Comparison of ENCODE assay signal across 17 cellular contexts in genomic region chr12:68823711-68824110, GRCh38. TPM values are rescaled to one million over a fixed set of nuclear protein-coding genes. Genes with fewer than 3 reads are reported as not detected.
DNase-seq lines count a peak whose midpoint lies in the region; ATAC-seq, FAIRE-seq and TF ChIP-seq lines count a peak whose summit lies in the region.
"Had no signal": no experiment of that assay in that cellular context is flagged by ENCODE, and none has a peak within 500 bp of the region (broad histone marks: within the 10 kb centered on the region; RNA-seq: fewer than 3 reads in every experiment).

No MANE protein-coding gene starts in this region.

- POLR2A ChIA-PET in K562 (lab: Yijun Ruan, JAX), result interaction anchor here (0.6 to 1.0 kb wide), 4 partner anchors 9 to 333 kb away, joined by 3 to 4 read pairs (median 3); no protein-coding TSS in a partner anchor

- ATAC-seq in K562 (no peak), GM18868 (IDR thresholded peaks at IDR 0.05; ENCODE audit: unreplicated experiment) (no peak)
- ATAC-seq: pancreas; stimulated activated memory B cell treated with anti-CD40 and anti-IgM and Interleukin-4, amounts not matched to agents 10 μg/mL and 1 μg/mL and 100 μg/mL, for 72 hours; upper lobe of right lung had no signal

- no peak for TF ChIP-seq RAD21 in K562 (CRISPR knock-in tag; conservative IDR thresholded peaks at IDR 0.05 in 1 of 2, IDR thresholded peaks at IDR 0.05 in 1 of 2)

- H3F3A ChIP-seq in GM23248 (ENCODE audit: insufficient read depth), result peaks cover 91% of the 10 kb centered on the region

- intact Hi-C loops in activated CD4-positive, alpha-beta T cell treated with anti-CD3 and anti-CD28 coated beads, Interleukin-2, amount 10 ng/mL, durations not matched to agents 24 days and 14 days (cut with micrococcal nuclease), result no loop called here
- intact Hi-C loops in K562 (cut with micrococcal nuclease), result no loop called here
- intact Hi-C loops in uterus (cut with DNase I; ENCODE audit: low total_unique reads), result no loop called here

- no peaks in the 10 kb centered on the region for H3K27me3 Mint-ChIP-seq in activated CD4-positive, alpha-beta T cell treated with anti-CD3 and anti-CD28 coated beads, Interleukin-2, amount 10 ng/mL, durations not matched to agents 24 days and 14 days
- H3K27me3 Mint-ChIP-seq: stimulated activated memory B cell treated with anti-CD40 and anti-IgM and Interleukin-4, amounts not matched to agents 10 μg/mL and 1 μg/mL and 100 μg/mL, for 72 hours had no signal

- H3K4me2 ChIP-seq in GM23248 (ENCODE audit: unreplicated experiment) (no peak overlapping the region), K562 (ENCODE audit: insufficient read depth, low read length) (no peak overlapping the region)

- no peaks in the 10 kb centered on the region for H3K9me1 ChIP-seq in K562 (ENCODE audit: control insufficient read depth, insufficient read depth, low read length)

- TF ChIP-seq EP300 in K562 (IDR thresholded peaks at IDR 0.05; ENCODE audit: low read length), result no peak

- 77% methylated on average over 3 of the region's 3 CpGs for WGBS in GM23248 (ENCODE audit: low coverage in 1 of 2, low lambda C conversion rate in 2 of 2, missing lambda C conversion rate in 2 of 2), 2 experiments
- WGBS in K562 (ENCODE audit: insufficient coverage, low coverage, missing lambda C conversion rate), result 75% methylated on average over 3 of the region's 3 CpGs
- 88 to 100% methylated on average over 2 of the region's 3 CpGs for WGBS in mesodermal cell (ENCODE audit: insufficient coverage in 2 of 2), 2 experiments

- peaks cover 70% of the 10 kb centered on the region for H3K36me3 Mint-ChIP-seq in activated CD4-positive, alpha-beta T cell treated with anti-CD3 and anti-CD28 coated beads, Interleukin-2, amount 10 ng/mL, durations not matched to agents 24 days and 14 days (ENCODE audit: low read depth)

- H4K20me1 ChIP-seq in GM23248 (ENCODE audit: insufficient read depth) (0 out of 2 replicates have a peak, but pooled peaks cover 11% of the 10 kb centered on the region), K562 (replicated peaks; ENCODE audit: control insufficient read depth, insufficient read depth, low read length) (no peaks in the 10 kb centered on the region)

- peaks cover 28% of the 10 kb centered on the region for H3K4me1 Mint-ChIP-seq in activated CD4-positive, alpha-beta T cell treated with anti-CD3 and anti-CD28 coated beads, Interleukin-2, amount 10 ng/mL, durations not matched to agents 24 days and 14 days

- H3K36me3 ChIP-seq in GM23248 (ENCODE audit: low read depth), result peaks cover 96% of the 10 kb centered on the region
- peaks cover 92% of the 10 kb centered on the region for H3K36me3 ChIP-seq in K562 (ENCODE audit: control insufficient read depth, insufficient read depth, low read length)
- peaks cover 80% of the 10 kb centered on the region for H3K36me3 ChIP-seq in mesodermal cell (ENCODE audit: control insufficient read depth, insufficient read depth, low read length)
- H3K36me3 ChIP-seq in uterus, result peaks cover 0 to 2% of the 10 kb centered on the region in 2 donors

- no peak overlapping the region for H3K27ac Mint-ChIP-seq in activated CD4-positive, alpha-beta T cell treated with anti-CD3 and anti-CD28 coated beads, Interleukin-2, amount 10 ng/mL, durations not matched to agents 24 days and 14 days
- H3K27ac Mint-ChIP-seq: stimulated activated memory B cell treated with anti-CD40 and anti-IgM and Interleukin-4, amounts not matched to agents 10 μg/mL and 1 μg/mL and 100 μg/mL, for 72 hours had no signal

- H3K27ac ChIP-seq in GM23248, result peak overlapping the region; percentile 7; the same call in 1 of the 2 replicates
- no peak overlapping the region for H3K27ac ChIP-seq in K562 (ENCODE audit: extremely low read depth, low read depth, low read length)
- peak overlapping the region; percentile 33 for H3K27ac ChIP-seq in mesodermal cell (ENCODE audit: low read depth, low read length, severe bottlenecking)
- H3K27ac ChIP-seq in uterus, result no peak overlapping the region
- H3K27ac ChIP-seq: pancreas, spleen, upper lobe of right lung had no signal

- no peaks in the 10 kb centered on the region for H3K9me3 ChIP-seq in GM23248 (ENCODE audit: low read depth)
- no peaks in the 10 kb centered on the region for H3K9me3 ChIP-seq in K562 (replicated peaks; ENCODE audit: control insufficient read depth, insufficient read depth, low read depth, low read length)
- no peaks in the 10 kb centered on the region for H3K9me3 ChIP-seq in mesodermal cell (ENCODE audit: control insufficient read depth, low read length)
- H3K9me3 ChIP-seq in uterus, result no peaks in the 10 kb centered on the region
- H3K9me3 ChIP-seq: MG63, pancreas, spleen, upper lobe of right lung had no signal

- H3K9me3 Mint-ChIP-seq in activated CD4-positive, alpha-beta T cell treated with anti-CD3 and anti-CD28 coated beads, Interleukin-2, amount 10 ng/mL, durations not matched to agents 24 days and 14 days, result no peaks in the 10 kb centered on the region
- H3K9me3 Mint-ChIP-seq: stimulated activated memory B cell treated with anti-CD40 and anti-IgM and Interleukin-4, amounts not matched to agents 10 μg/mL and 1 μg/mL and 100 μg/mL, for 72 hours had no signal

- H3K27me3 ChIP-seq in GM23248 (replicated peaks; ENCODE audit: insufficient read depth) (no peaks in the 10 kb centered on the region), K562 (ENCODE audit: control insufficient read depth in 2 of 2, insufficient read depth in 2 of 2, low read length in 2 of 2) (no peaks in the 10 kb centered on the region), uterus (no peaks in the 10 kb centered on the region)
- H3K27me3 ChIP-seq: MG63, pancreas, spleen, upper lobe of right lung had no signal

- no peak for TF ChIP-seq CTCF in K562 (IDR thresholded peaks at IDR 0.05 in 2 of 3, conservative IDR thresholded peaks at IDR 0.05 in 1 of 3; ENCODE audit: insufficient read depth in 2 of 3, low read depth in 1 of 3, low read length in 3 of 3)
- no peak for TF ChIP-seq CTCF in uterus (IDR thresholded peaks at IDR 0.05)

- H3K9ac ChIP-seq in GM23248 (no peak overlapping the region), K562 (ENCODE audit: insufficient read depth in 1 of 2, low read depth in 2 of 2, low read length in 2 of 2) (no peak overlapping the region)

- CTCF ChIA-PET in K562 (lab: Yijun Ruan, JAX; ENCODE audit: low intra/inter-chr PET ratio), result no interaction called here

- in situ Hi-C loops in GM23248 (cut with MboI) (no loop called here), K562 (cut with MboI) (no loop called here)

- FAIRE-seq in K562 (lab: Jason Lieb, UNC), result peak; percentile 26
- FAIRE-seq: H1, pancreas had no signal

- H3K4me1 ChIP-seq in GM23248 (ENCODE audit: insufficient read depth) (peaks cover 15% of the 10 kb centered on the region; the same call in 1 of the 2 replicates), K562 (replicated peaks in 1 of 2; ENCODE audit: control insufficient read depth in 2 of 2, insufficient read depth in 2 of 2, low read length in 2 of 2) (no peaks in the 10 kb centered on the region), mesodermal cell (ENCODE audit: control insufficient read depth, insufficient read depth, low read length, poor library complexity, severe bottlenecking) (peaks cover 4% of the 10 kb centered on the region), uterus (no peaks in the 10 kb centered on the region)
- H3K4me1 ChIP-seq: pancreas, upper lobe of right lung had no signal

- H3K4me3 Mint-ChIP-seq in activated CD4-positive, alpha-beta T cell treated with anti-CD3 and anti-CD28 coated beads, Interleukin-2, amount 10 ng/mL, durations not matched to agents 24 days and 14 days, result peak overlapping the region; percentile 10
- H3K4me3 Mint-ChIP-seq: stimulated activated memory B cell treated with anti-CD40 and anti-IgM and Interleukin-4, amounts not matched to agents 10 μg/mL and 1 μg/mL and 100 μg/mL, for 72 hours had no signal

- TF ChIP-seq POLR2A in K562 (conservative IDR thresholded peaks at IDR 0.05), result no peak
- no peak for TF ChIP-seq POLR2A in uterus (IDR thresholded peaks at IDR 0.05)

- no peaks in the 10 kb centered on the region for H3K9me2 ChIP-seq in GM23248 (ENCODE audit: insufficient read depth)

- H3K79me2 ChIP-seq in GM23248 (ENCODE audit: insufficient read depth), result peaks cover 98% of the 10 kb centered on the region
- H3K79me2 ChIP-seq in K562 (ENCODE audit: control insufficient read depth, insufficient read depth, low read length), result peaks cover 22% of the 10 kb centered on the region; the same call in 2 of the 3 replicates

- BruUV-seq in K562 (replicated peaks; lab: Mats Ljungman, UMichigan), result no TSS peak

- no peak overlapping the region for H2AFZ ChIP-seq in GM23248
- H2AFZ ChIP-seq in K562 (ENCODE audit: low read depth, low read length), result no peak overlapping the region

- H3K4me3 ChIP-seq in GM23248 (no peak overlapping the region), K562 (no peak overlapping the region), mesodermal cell (ENCODE audit: extremely low read depth, insufficient read depth, low read length, poor library complexity, severe bottlenecking) (no peak overlapping the region), uterus (no peak overlapping the region)
- H3K4me3 ChIP-seq: MG63, pancreas, spleen, upper lobe of right lung had no signal

- peak; percentile 45 for DNase-seq in activated CD4-positive, alpha-beta T cell treated with anti-CD3 and anti-CD28 coated beads, Interleukin-2, amount 10 ng/mL, durations not matched to agents 24 days and 14 days
- DNase-seq in activated CD4-positive, alpha-beta T cell treated with anti-CD3 and anti-CD28 coated beads for 1 hour, result no peak
- DNase-seq in GM23248, result no peak
- no peak for DNase-seq in K562 (ENCODE audit: extremely low read depth in 1 of 4, low spot score in 3 of 4)
- DNase-seq in uterus, result no peak
- DNase-seq in NCI-H446 (lab: John Stamatoyannopoulos, UW), result no peak
- DNase-seq: activated naive CD4-positive, alpha-beta T cell treated with anti-CD3 and anti-CD28 coated beads, Interleukin-2, amount 50 U/mL, for 16 hours; MG63; NCI-H1694; NCI-H510A treated with DMSO at 0.1 percent for 48 hours; pancreas; spleen; upper lobe of right lung had no signal

RNA-seq across cellular contexts. Expression of gene MDM2, which starts 15.7 kb away (rescaled TPM):
- 227 and 233 TPM in 2 replicates for total RNA-seq in activated CD4-positive, alpha-beta T cell treated with anti-CD3 and anti-CD28 coated beads, Interleukin-2, amount 10 ng/mL, durations not matched to agents 24 days and 14 days
- 111 and 156 TPM in 2 replicates for total RNA-seq in GM23248 (2014; rRNA removed; shearing (Covaris generic))
- 71.4 and 80.4 TPM in 2 replicates for polyA plus RNA-seq in GM23248 (2016; fragmentation: Nextera tagmentation; extraction: Ambion mirVana)
- 137 and 269 TPM in 2 replicates for total RNA-seq in K562 (2011; cell fraction: chromatin; rRNA removed; ENCODE audit: low replicate concordance)
- total RNA-seq in K562 (2011; cell fraction: nucleolus; rRNA removed), result 93.4 and 96.3 TPM in 2 replicates
- total RNA-seq in K562 (2011; cell fraction: nucleoplasm; rRNA removed), result 70.5 and 93.0 TPM in 2 replicates
- 45.3 and 49.0 TPM in 2 replicates for total RNA-seq in K562 (2014; rRNA removed)
- 99.2 and 135 TPM in 2 replicates for total RNA-seq in K562 (2014; rRNA removed; fragmentation: Illumina TruSeq; extraction: Trizol)
- 70.0 and 74.0 TPM in 2 replicates for total RNA-seq in K562 (2015; rRNA removed; fragmentation: Illumina TruSeq; extraction: Trizol)
- total RNA-seq in K562 (2021), result 90.8 and 100 TPM in 2 replicates
- polyA plus RNA-seq in K562 (2011; rRNA removed), result 28.6 and 31.0 TPM in 2 replicates
- polyA plus RNA-seq in K562 (2011; cell fraction: cytosol; rRNA removed), result 10.2 and 10.8 TPM in 2 replicates
- 15.5 and 18.7 TPM in 2 replicates for polyA plus RNA-seq in K562 (2011; cell fraction: nucleus; rRNA removed)
- polyA plus RNA-seq in K562 (2012), result 13.6 and 19.8 TPM in 2 replicates
- polyA plus RNA-seq in K562 (2014; fragmentation: Illumina TruSeq; extraction: Trizol), result 31.0 and 33.3 TPM in 2 replicates
- 10 to 100 TPM; 13.6 to 21.8 TPM for polyA plus RNA-seq in K562 (2014; fragmentation: Nextera tagmentation; extraction: Ambion mirVana)
- polyA plus RNA-seq in K562 (2014; rRNA removed), result 47.5 and 57.7 TPM in 2 replicates
- 157 and 236 TPM in 2 replicates for polyA minus RNA-seq in K562 (2011; rRNA and poly(A)+ RNA removed)
- 51.0 and 56.2 TPM in 2 replicates for polyA minus RNA-seq in K562 (2011; cell fraction: cytosol; rRNA and poly(A)+ RNA removed)
- polyA minus RNA-seq in K562 (2011; cell fraction: nucleus; rRNA and poly(A)+ RNA removed), result 73.0 and 111 TPM in 2 replicates
- 80.4 TPM for polyA plus RNA-seq in mesodermal cell (2013, experiment 1 of 2)
- 63.6 TPM for polyA plus RNA-seq in mesodermal cell (2013, experiment 2 of 2)
- 100 to 1,000 TPM in 1 of 4 donors, 10 to 100 TPM in 3; 64.0 to 124 (median 85.0) TPM for total RNA-seq in uterus

Comparison
In these comparisons a context has a peak if more than half of its experiments do, and no peak if none do; other contexts are left out.
1. H3K27ac ChIP-seq: peak in GM23248 (single experiment) and mesodermal cell (single experiment); none in K562 (single experiment) and uterus (0 of 2).